8 cellular contexts compared by ENCODE assay signal in genomic region chr10:122981066-122981464, GRCh38. TPM values are rescaled to one million over a fixed set of nuclear protein-coding genes. Genes with fewer than 3 reads are reported as not detected.
DNase-seq lines count a peak whose midpoint lies in the region; ATAC-seq and TF ChIP-seq lines count a peak whose summit lies in the region.

No MANE protein-coding gene starts in this region.

- H4K20me1 ChIP-seq in GM23248 (ENCODE audit: insufficient read depth): no peaks in the 10 kb centered on the region

- peak overlapping the region; percentile 90 for H3K4me3 Mint-ChIP-seq in natural killer cell treated with Interleukin-12 subunit alpha and Interleukin-12 subunit beta and Interleukin-15 and Interleukin-18, amount 100 ng/mL, for 72 hours

- H3K27me3 ChIP-seq in BE2C (no peaks in the 10 kb centered on the region), GM23248 (replicated peaks; ENCODE audit: insufficient read depth) (no peaks in the 10 kb centered on the region), endocrine pancreas (ENCODE audit: control insufficient read depth, insufficient read depth, low read length) (no peaks in the 10 kb centered on the region)

- in situ Hi-C loops in GM23248 (cut with MboI): loop anchor here (25.0 kb wide), 1 partner anchor 694 kb away; no protein-coding TSS in a partner anchor

- no peaks in the 10 kb centered on the region for H3K79me2 ChIP-seq in GM23248 (ENCODE audit: insufficient read depth)

- DNase-seq in BE2C (no peak), GM23248 (peak; percentile 79), RWPE1 (ENCODE audit: low spot score) (peak; percentile 43), mesenteric fat pad (ENCODE audit: low spot score) (no peak), NCI-H2196 (lab: John Stamatoyannopoulos, UW; ENCODE audit: unreplicated experiment) (no peak)
- no peak for DNase-seq in natural killer cell treated with Interleukin-12 subunit alpha and Interleukin-12 subunit beta and Interleukin-15 and Interleukin-18, amount 100 ng/mL, for 72 hours (ENCODE audit: low spot score)

- CTCF ChIA-PET in RWPE1 (lab: Yijun Ruan, JAX): interaction anchor here (1.0 to 1.9 kb wide), 4 partner anchors 26 to 805 kb away, joined by 3 to 8 read pairs (median 4); partner anchors contain the start of genes ACADSB and IKZF5

- POLR2A ChIA-PET in RWPE1 (lab: Yijun Ruan, JAX; ENCODE audit: low non-redundant PET): interaction anchor here (1.1 kb wide), 1 partner anchor 9 kb away, joined by 3 read pairs; no protein-coding TSS in a partner anchor

- H3K36me3 Mint-ChIP-seq in natural killer cell treated with Interleukin-12 subunit alpha and Interleukin-12 subunit beta and Interleukin-15 and Interleukin-18, amount 100 ng/mL, for 72 hours: no peaks in the 10 kb centered on the region

- H3K9me3 ChIP-seq in BE2C: no peaks in the 10 kb centered on the region
- no peaks in the 10 kb centered on the region for H3K9me3 ChIP-seq in GM23248 (ENCODE audit: low read depth)
- no peaks in the 10 kb centered on the region for H3K9me3 ChIP-seq in endocrine pancreas (ENCODE audit: control insufficient read depth, low read length)

- peak overlapping the region; percentile 97 for H2AFZ ChIP-seq in GM23248

- 1 to 3% methylated on average over 4 of the region's 4 CpGs for WGBS in GM23248 (ENCODE audit: low coverage in 1 of 2, low lambda C conversion rate in 2 of 2, missing lambda C conversion rate in 2 of 2), 2 experiments

- H3K9me2 ChIP-seq in GM23248 (ENCODE audit: insufficient read depth): no peaks in the 10 kb centered on the region

- TF ChIP-seq CTCF in BE2C (IDR thresholded peaks at IDR 0.05; ENCODE audit: low read depth, low read length) (peak; percentile 53), RWPE1 (conservative IDR thresholded peaks at IDR 0.05; ENCODE audit: low read depth) (peak; percentile 45)

- H3K4me3 ChIP-seq in BE2C (ENCODE audit: low read depth, low read length) (peak overlapping the region; percentile 72), GM23248 (peak overlapping the region; percentile 97), endocrine pancreas (ENCODE audit: control insufficient read depth, insufficient read depth, low read length) (peak overlapping the region; percentile 67)

- peaks cover 7% of the 10 kb centered on the region; the same call in 1 of the 2 replicates for H3F3A ChIP-seq in GM23248 (ENCODE audit: insufficient read depth)

- peaks cover 16 to 17% of the 10 kb centered on the region in 2 donors for H3K4me1 Mint-ChIP-seq in natural killer cell treated with Interleukin-12 subunit alpha and Interleukin-12 subunit beta and Interleukin-15 and Interleukin-18, amount 100 ng/mL, for 72 hours (ENCODE audit: low read depth in 2 of 2)

- H3K27ac ChIP-seq in GM23248: peak overlapping the region; percentile 54
- no peak overlapping the region for H3K27ac ChIP-seq in RWPE1

- H3K4me1 ChIP-seq in BE2C (no peaks in the 10 kb centered on the region), GM23248 (ENCODE audit: insufficient read depth) (0 out of 2 replicates have a peak, but pooled peaks cover 5% of the 10 kb centered on the region), endocrine pancreas (ENCODE audit: control insufficient read depth, insufficient read depth, low read length) (no peaks in the 10 kb centered on the region)

- no peaks in the 10 kb centered on the region; the same call in 1 of the 2 replicates for H3K36me3 ChIP-seq in BE2C
- H3K36me3 ChIP-seq in GM23248 (ENCODE audit: low read depth): no peaks in the 10 kb centered on the region
- no peaks in the 10 kb centered on the region for H3K36me3 ChIP-seq in endocrine pancreas (ENCODE audit: control insufficient read depth, insufficient read depth, low read length)

- peak overlapping the region; percentile 92 for H3K27ac Mint-ChIP-seq in natural killer cell treated with Interleukin-12 subunit alpha and Interleukin-12 subunit beta and Interleukin-15 and Interleukin-18, amount 100 ng/mL, for 72 hours

- H3K9me3 Mint-ChIP-seq in natural killer cell treated with Interleukin-12 subunit alpha and Interleukin-12 subunit beta and Interleukin-15 and Interleukin-18, amount 100 ng/mL, for 72 hours: no peaks in the 10 kb centered on the region

- H3K4me2 ChIP-seq in GM23248 (ENCODE audit: unreplicated experiment): peak overlapping the region; percentile 100

- no peak for ATAC-seq in natural killer cell treated with Interleukin-12 subunit alpha and Interleukin-12 subunit beta and Interleukin-15 and Interleukin-18, amount 100 ng/mL, for 72 hours
- ATAC-seq in HG02938 (IDR thresholded peaks at IDR 0.05; ENCODE audit: unreplicated experiment): no peak

- H3K27me3 Mint-ChIP-seq in natural killer cell treated with Interleukin-12 subunit alpha and Interleukin-12 subunit beta and Interleukin-15 and Interleukin-18, amount 100 ng/mL, for 72 hours: peaks cover 0 to 7% of the 10 kb centered on the region in 2 donors

- H3K9ac ChIP-seq in GM23248: peak overlapping the region; percentile 93
- H3K9ac ChIP-seq in endocrine pancreas (ENCODE audit: control insufficient read depth, insufficient read depth, low read length): no peak overlapping the region

RNA-seq across cellular contexts. Expression of gene PSTK, which starts 0.9 kb away (rescaled TPM):
- polyA plus RNA-seq in BE2C (2012; ENCODE audit: insufficient read depth, insufficient read length, low read depth): 14.9 TPM
- total RNA-seq in GM23248 (2014; rRNA removed; shearing (Covaris generic)): 1.4 and 4.9 TPM in 2 replicates
- 7.0 and 7.1 TPM in 2 replicates for polyA plus RNA-seq in GM23248 (2016; fragmentation: Nextera tagmentation; extraction: Ambion mirVana)
- 1 to 10 TPM; 3.4 to 3.5 TPM for total RNA-seq in natural killer cell treated with Interleukin-12 subunit alpha and Interleukin-12 subunit beta and Interleukin-15 and Interleukin-18, amount 100 ng/mL, for 72 hours
- total RNA-seq in mesenteric fat pad: 1.9 TPM

RNA-seq across cellular contexts. Expression of gene C10orf88, which starts 27.0 kb away (rescaled TPM):
- 14.4 TPM for polyA plus RNA-seq in BE2C (2012; ENCODE audit: insufficient read depth, insufficient read length, low read depth)
- total RNA-seq in GM23248 (2014; rRNA removed; shearing (Covaris generic)): 8.8 and 15.0 TPM in 2 replicates
- polyA plus RNA-seq in GM23248 (2016; fragmentation: Nextera tagmentation; extraction: Ambion mirVana): 12.0 and 12.5 TPM in 2 replicates
- 10 to 100 TPM; 12.7 to 16.0 TPM for total RNA-seq in natural killer cell treated with Interleukin-12 subunit alpha and Interleukin-12 subunit beta and Interleukin-15 and Interleukin-18, amount 100 ng/mL, for 72 hours
- 8.2 TPM for total RNA-seq in mesenteric fat pad

RNA-seq across cellular contexts. Expression of gene IKZF5, which starts 27.5 kb away (rescaled TPM):
- 6.9 TPM for polyA plus RNA-seq in BE2C (2012; ENCODE audit: insufficient read depth, insufficient read length, low read depth)
- total RNA-seq in GM23248 (2014; rRNA removed; shearing (Covaris generic)): 2.7 and 4.2 TPM in 2 replicates
- polyA plus RNA-seq in GM23248 (2016; fragmentation: Nextera tagmentation; extraction: Ambion mirVana): 9.0 and 10.1 TPM in 2 replicates
- total RNA-seq in natural killer cell treated with Interleukin-12 subunit alpha and Interleukin-12 subunit beta and Interleukin-15 and Interleukin-18, amount 100 ng/mL, for 72 hours: 10 to 100 TPM; 21.4 to 22.1 TPM
- total RNA-seq in mesenteric fat pad: 12.4 TPM

RNA-seq across cellular contexts. Expression of gene ACADSB, which starts 27.7 kb away (rescaled TPM):
- polyA plus RNA-seq in BE2C (2012; ENCODE audit: insufficient read depth, insufficient read length, low read depth): 3.4 TPM
- 3.7 and 3.9 TPM in 2 replicates for total RNA-seq in GM23248 (2014; rRNA removed; shearing (Covaris generic))
- polyA plus RNA-seq in GM23248 (2016; fragmentation: Nextera tagmentation; extraction: Ambion mirVana): 8.2 and 10.5 TPM in 2 replicates
- total RNA-seq in natural killer cell treated with Interleukin-12 subunit alpha and Interleukin-12 subunit beta and Interleukin-15 and Interleukin-18, amount 100 ng/mL, for 72 hours: 10 to 100 TPM; 15.0 to 24.0 TPM
- 20.0 TPM for total RNA-seq in mesenteric fat pad

Comparison
In these comparisons a context has a peak if more than half of its experiments do, and no peak if none do; other contexts are left out.
1. DNase-seq: peak in GM23248 (single experiment) and RWPE1 (single experiment); none in BE2C (single experiment), natural killer cell treated with Interleukin-12 subunit alpha and Interleukin-12 subunit beta and Interleukin-15 and Interleukin-18, amount 100 ng/mL, for 72 hours (single experiment), mesenteric fat pad (single experiment) and NCI-H2196 (single experiment).
2. Peak in every context shown above with its lines, with median percentiles within 50 percentile points of each other: H3K4me3 ChIP-seq.